Comparison of ENCODE assay signal across 9 cellular contexts in genomic region chr7:4612939-4613841, GRCh38.
DNase-seq lines count a peak whose midpoint lies in the region; ATAC-seq and TF ChIP-seq lines count a peak whose summit lies in the region.
"Had no signal": no experiment of that assay in that cellular context is flagged by ENCODE, and none has a peak within 500 bp of the region (broad histone marks: within the 10 kb centered on the region; RNA-seq: fewer than 3 reads in every experiment).

No MANE protein-coding gene starts in this region.

- 50% methylated on average over 25 of the region's 25 CpGs for WGBS in liver

- H3K4me1 ChIP-seq in liver (ENCODE audit: control insufficient read depth in 4 of 4, insufficient read depth in 4 of 4, low read length in 3 of 4): no peaks in the 10 kb centered on the region
- peaks cover 0 to 19% (median 9%) of the 10 kb centered on the region in 4 donors for H3K4me1 ChIP-seq in tibial artery

- intact Hi-C loops in MCF 10A (cut with micrococcal nuclease): loop anchor here (10.0 kb wide), 1 partner anchor 472 kb away; no protein-coding TSS in a partner anchor
- intact Hi-C loops in tibial artery (cut with DNase I; ENCODE audit: low total_unique reads): no loop called here

- BruUV-seq in MCF 10A (replicated peaks; lab: Mats Ljungman, UMichigan): no TSS peak

- DNase-seq in activated T-cell treated with anti-CD3 and anti-CD28 coated beads, Interleukin-2, amount 50 U/mL, for 24 hours: no peak
- no peak for DNase-seq in activated T-cell treated with anti-CD3 and anti-CD28 coated beads, Interleukin-2, amount 50 U/mL, for 48 hours
- DNase-seq in MCF 10A (ENCODE audit: unreplicated experiment) (no peak), tibial artery (peak in 1 of 2 donors; percentile 30), NCI-H2081 treated with DMSO at 0.1 percent for 48 hours (lab: John Stamatoyannopoulos, UW) (no peak), NCI-H2081 (lab: John Stamatoyannopoulos, UW) (no peak)
- DNase-seq: DND-41 had no signal

- no peaks in the 10 kb centered on the region for H3K9me3 ChIP-seq in liver (ENCODE audit: control insufficient read depth in 4 of 4, low read length in 3 of 4)
- no peaks in the 10 kb centered on the region for H3K9me3 ChIP-seq in tibial artery

- H3K36me3 ChIP-seq in liver (ENCODE audit: control insufficient read depth in 4 of 4, insufficient read depth in 3 of 4, low read depth in 1 of 4, low read length in 3 of 4): no peaks in the 10 kb centered on the region
- no peaks in the 10 kb centered on the region for H3K36me3 ChIP-seq in tibial artery

- H3K4me1 Mint-ChIP-seq in activated T-cell treated with anti-CD3 and anti-CD28 coated beads, Interleukin-2, amount 50 U/mL, for 24 hours (ENCODE audit: low read depth): peaks cover 9% of the 10 kb centered on the region
- peaks cover 6% of the 10 kb centered on the region for H3K4me1 Mint-ChIP-seq in MCF 10A (ENCODE audit: insufficient read depth, unreplicated experiment)

- peak overlapping the region; percentile 15 for H3K4me3 Mint-ChIP-seq in activated T-cell treated with anti-CD3 and anti-CD28 coated beads, Interleukin-2, amount 50 U/mL, for 24 hours
- H3K4me3 Mint-ChIP-seq in MCF 10A (ENCODE audit: unreplicated experiment): no peak overlapping the region

- no peaks in the 10 kb centered on the region for H3K9me3 Mint-ChIP-seq in activated T-cell treated with anti-CD3 and anti-CD28 coated beads, Interleukin-2, amount 50 U/mL, for 24 hours
- no peaks in the 10 kb centered on the region for H3K9me3 Mint-ChIP-seq in MCF 10A (ENCODE audit: unreplicated experiment)

- H3K27me3 Mint-ChIP-seq in activated T-cell treated with anti-CD3 and anti-CD28 coated beads, Interleukin-2, amount 50 U/mL, for 24 hours: no peaks in the 10 kb centered on the region
- H3K27me3 Mint-ChIP-seq in MCF 10A (ENCODE audit: insufficient read depth, unreplicated experiment): no peaks in the 10 kb centered on the region

- peak overlapping the region in 1 of 2 donors; percentile 53 for H3K9ac ChIP-seq in liver (ENCODE audit: low read depth in 1 of 2, low read length in 2 of 2)

- H3K27ac ChIP-seq in liver (ENCODE audit: low read depth in 1 of 2, low read length in 2 of 2) (peak overlapping the region; percentile 6 to 18), tibial artery (peak overlapping the region; percentile 53 to 69)

- H3K27ac Mint-ChIP-seq in activated T-cell treated with anti-CD3 and anti-CD28 coated beads, Interleukin-2, amount 50 U/mL, for 24 hours: no peak overlapping the region
- H3K27ac Mint-ChIP-seq in MCF 10A (ENCODE audit: low read depth, unreplicated experiment): peak overlapping the region; percentile 46

- CTCF ChIA-PET in MCF 10A (lab: Yijun Ruan, JAX): interaction anchor here (0.7 to 5.4 kb wide), 2 partner anchors 19 to 26 kb away, joined by 3 to 57 read pairs; no protein-coding TSS in a partner anchor

- no peak for ATAC-seq in GM18861 (IDR thresholded peaks at IDR 0.05; ENCODE audit: unreplicated experiment)

- H3K4me3 ChIP-seq in liver (ENCODE audit: low read depth in 1 of 3, low read length in 3 of 3): no peak overlapping the region
- peak overlapping the region; percentile 46 for H3K4me3 ChIP-seq in tibial artery

- peak in 1 of 2 donors; percentile 4 for TF ChIP-seq RAD21 in liver (IDR thresholded peaks at IDR 0.05)

- H3K27me3 ChIP-seq in liver (ENCODE audit: control insufficient read depth in 4 of 4, insufficient read depth in 4 of 4, low read length in 3 of 4) (no peaks in the 10 kb centered on the region), tibial artery (no peaks in the 10 kb centered on the region)

- TF ChIP-seq CTCF in MCF 10A (IDR thresholded peaks at IDR 0.05; ENCODE audit: unreplicated experiment) (no peak), liver (IDR thresholded peaks at IDR 0.05; ENCODE audit: low read depth, low read length, missing input control) (no peak), tibial artery (IDR thresholded peaks at IDR 0.05) (no peak)

- H3K36me3 Mint-ChIP-seq in activated T-cell treated with anti-CD3 and anti-CD28 coated beads, Interleukin-2, amount 50 U/mL, for 24 hours (ENCODE audit: low read depth): no peaks in the 10 kb centered on the region
- no peaks in the 10 kb centered on the region for H3K36me3 Mint-ChIP-seq in MCF 10A (ENCODE audit: insufficient read depth, unreplicated experiment)

- POLR2A ChIA-PET in MCF 10A (lab: Yijun Ruan, JAX): no interaction called here

TF ChIP-seq in liver, 16 proteins besides CTCF, POLR2A, EP300 and RAD21:
- peak; percentile 27 for TF ChIP-seq SP1 (IDR thresholded peaks at IDR 0.05)
- no peak for TF ChIP-seq YY1 (IDR thresholded peaks at IDR 0.05)
- no peak for TF ChIP-seq RXRA (IDR thresholded peaks at IDR 0.05)
- TF ChIP-seq HNF4G (IDR thresholded peaks at IDR 0.05): no peak
- peak; percentile 47 for TF ChIP-seq NR2F2 (IDR thresholded peaks at IDR 0.05)

Comparison
In these comparisons a context has a peak if more than half of its experiments do, and no peak if none do; other contexts are left out.
1. H3K4me3 ChIP-seq: peak in tibial artery (2 of 2); none in liver (0 of 3).